ENCODE assay signal across 11 cellular contexts in the genomic region with DNA sequence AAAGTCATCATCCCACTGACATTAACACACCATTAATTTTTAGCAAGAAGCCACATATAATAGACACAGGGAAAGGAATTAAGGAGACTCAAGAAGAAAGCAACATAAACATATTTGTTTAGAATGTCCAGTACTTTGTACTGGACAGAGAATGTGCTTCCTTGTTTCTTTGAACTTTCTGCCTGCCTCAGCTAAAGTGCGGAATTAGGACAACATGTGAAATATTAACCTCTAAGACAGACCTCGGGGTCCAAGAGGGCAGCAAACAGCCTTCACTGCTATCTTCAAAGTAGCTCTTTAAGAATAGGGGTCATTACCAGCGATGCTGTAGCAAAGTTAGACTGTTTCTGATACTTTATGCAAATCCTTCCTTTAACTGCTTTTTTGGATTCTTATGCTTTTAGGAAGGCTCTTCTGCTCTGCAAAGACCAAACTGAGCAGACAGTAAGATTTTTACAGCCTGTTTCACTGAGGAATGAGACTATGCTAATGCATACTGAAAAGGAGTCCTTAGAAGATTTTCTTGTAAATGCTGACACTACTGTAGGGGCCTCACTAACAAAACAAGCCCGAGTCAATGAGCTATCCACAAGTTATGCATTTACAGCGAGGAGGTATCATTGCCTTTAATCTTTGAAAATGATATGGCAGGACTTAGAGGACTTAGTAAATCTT. TPM values are rescaled to one million over a fixed set of nuclear protein-coding genes. Genes with fewer than 3 reads are reported as not detected.
DNase-seq lines count a peak whose midpoint lies in the region; ATAC-seq, FAIRE-seq and TF ChIP-seq lines count a peak whose summit lies in the region.
"Had no signal": no experiment of that assay in that cellular context is flagged by ENCODE, and none has a peak within 500 bp of the region (broad histone marks: within the 10 kb centered on the region; RNA-seq: fewer than 3 reads in every experiment).

No MANE protein-coding gene starts in this region.

- DNase-seq in A673 (ENCODE audit: low spot score) (no peak), adipocyte (ENCODE audit: low read depth) (peak; percentile 53), kidney (no peak), progenitor cell of endocrine pancreas (ENCODE audit: low spot score, unreplicated experiment) (no peak), GM10248 (ENCODE audit: extremely low spot score) (no peak), NCI-H1436 treated with DMSO at 0.1 percent for 48 hours (lab: John Stamatoyannopoulos, UW) (no peak), GF-D8 (lab: John Stamatoyannopoulos, UW) (no peak)
- DNase-seq: ACHN, NCI-H2171 treated with DMSO at 0.1 percent for 48 hours had no signal

- intact Hi-C loops in A673 (cut with micrococcal nuclease; ENCODE audit: unreplicated experiment): no loop called here
- intact Hi-C loops in kidney (cut with DNase I): no loop called here

- no peaks in the 10 kb centered on the region for H3K9me3 Mint-ChIP-seq in progenitor cell of endocrine pancreas (ENCODE audit: low read depth)

- TF ChIP-seq CTCF in A673 (conservative IDR thresholded peaks at IDR 0.05; ENCODE audit: low read depth, low read length) (no peak), kidney (IDR thresholded peaks at IDR 0.05; ENCODE audit: borderline replicate concordance, extremely low read depth, insufficient read depth) (no peak), progenitor cell of endocrine pancreas (IDR thresholded peaks at IDR 0.05; ENCODE audit: unreplicated experiment) (no peak), GM10248 (IDR thresholded peaks at IDR 0.05; ENCODE audit: control extremely low read depth, extremely low read depth, low read depth, missing control alignments) (no peak)

- peak overlapping the region; percentile 56 for H3K27ac Mint-ChIP-seq in progenitor cell of endocrine pancreas

- H3K4me1 Mint-ChIP-seq in progenitor cell of endocrine pancreas (ENCODE audit: low read depth): peaks cover 26% of the 10 kb centered on the region

- H3K9ac ChIP-seq in adipocyte (ENCODE audit: low read length): peak overlapping the region; percentile 71
- peak overlapping the region; percentile 7 to 26 for H3K9ac ChIP-seq in kidney (ENCODE audit: low read length in 2 of 2)

- peak; percentile 73 for FAIRE-seq in kidney (lab: Jason Lieb, UNC)

- no peaks in the 10 kb centered on the region for H3K27me3 Mint-ChIP-seq in progenitor cell of endocrine pancreas

- H3K4me3 ChIP-seq in A673 (ENCODE audit: low read depth, low read length, poor library complexity, severe bottlenecking): no peak overlapping the region
- H3K4me3 ChIP-seq in adipocyte (ENCODE audit: low read length): peak overlapping the region; percentile 43
- peak overlapping the region; percentile 1 to 16 for H3K4me3 ChIP-seq in kidney (ENCODE audit: low read length in 2 of 2)

- POLR2A ChIA-PET in A673 (lab: Charles Lee; ENCODE audit: low non-redundant PET): no interaction called here
- POLR2A ChIA-PET in GM10248 (lab: Yijun Ruan, JAX): no interaction called here

- peaks cover 23% of the 10 kb centered on the region for H3K4me1 ChIP-seq in A673 (ENCODE audit: insufficient read depth, low read length, poor library complexity, severe bottlenecking)
- peaks cover 85% of the 10 kb centered on the region for H3K4me1 ChIP-seq in adipocyte (ENCODE audit: control insufficient read depth, insufficient read depth, low read length)
- peaks cover 25 to 45% of the 10 kb centered on the region in 2 donors for H3K4me1 ChIP-seq in kidney (ENCODE audit: control insufficient read depth in 1 of 2, insufficient read depth in 1 of 2, low read depth in 1 of 2, low read length in 2 of 2)

- BruUV-seq in A673 (replicated peaks; lab: Mats Ljungman, UMichigan): no TSS peak

- ATAC-seq in HG02852 (IDR thresholded peaks at IDR 0.05; ENCODE audit: unreplicated experiment): no peak

- CTCF ChIA-PET in A673 (lab: Charles Lee) (interaction anchor here (0.7 kb wide), 1 partner anchor 64 kb away, joined by 6 read pairs; no protein-coding TSS in a partner anchor), GM10248 (lab: Yijun Ruan, JAX) (interaction anchor here (6.0 kb wide), 1 partner anchor 25 kb away, joined by 34 read pairs; no protein-coding TSS in a partner anchor)

- H3K36me3 Mint-ChIP-seq in progenitor cell of endocrine pancreas (ENCODE audit: insufficient read depth): peaks cover 2% of the 10 kb centered on the region

- H3K4me3 Mint-ChIP-seq in progenitor cell of endocrine pancreas (ENCODE audit: low read depth): peak overlapping the region; percentile 20

- H3K9me3 ChIP-seq in A673 (ENCODE audit: low read depth, low read length, poor library complexity, severe bottlenecking) (no peaks in the 10 kb centered on the region), adipocyte (ENCODE audit: control insufficient read depth, low read length) (no peaks in the 10 kb centered on the region), kidney (ENCODE audit: control insufficient read depth in 1 of 2, low read length in 2 of 2) (no peaks in the 10 kb centered on the region)

- H3K36me3 ChIP-seq in A673 (ENCODE audit: insufficient read depth, low read length, poor library complexity, severe bottlenecking) (no peaks in the 10 kb centered on the region), adipocyte (ENCODE audit: control insufficient read depth, insufficient read depth, low read length, severe bottlenecking) (peaks cover 46% of the 10 kb centered on the region), kidney (ENCODE audit: control insufficient read depth in 1 of 2, insufficient read depth in 2 of 2, low read length in 2 of 2) (peaks cover 2 to 10% of the 10 kb centered on the region in 2 donors)

- H3K27ac ChIP-seq in A673 (ENCODE audit: low read depth, low read length, poor library complexity, severe bottlenecking) (peak overlapping the region; percentile 83), kidney (ENCODE audit: low read depth in 2 of 2, low read length in 2 of 2) (peak overlapping the region; percentile 80 to 97)

- no peaks in the 10 kb centered on the region for H3K27me3 ChIP-seq in A673 (replicated peaks; ENCODE audit: insufficient read depth, low read depth, low read length, poor library complexity)
- H3K27me3 ChIP-seq in adipocyte (replicated peaks; ENCODE audit: control insufficient read depth, insufficient read depth, low read length): no peaks in the 10 kb centered on the region

RNA-seq across cellular contexts. Expression of a gene that starts 23.9 kb away (rescaled TPM):
- total RNA-seq in A673 (2021) (27.7 and 30.1 TPM in 2 replicates), kidney (199 TPM), progenitor cell of endocrine pancreas (43.9 and 46.0 TPM in 2 replicates)
- 138 TPM for polyA plus RNA-seq in kidney (ENCODE audit: insufficient read depth, low read depth, low replicate concordance)

RNA-seq across cellular contexts. Expression of a gene that starts 36.6 kb away (rescaled TPM):
- total RNA-seq in A673 (2021): not detected in 2 replicates
- 4.5 TPM for total RNA-seq in kidney
- 1.5 TPM for polyA plus RNA-seq in kidney (ENCODE audit: insufficient read depth, low read depth, low replicate concordance)
- total RNA-seq in progenitor cell of endocrine pancreas: not detected in 2 replicates
- total RNA-seq: ureter had no signal
